ENCODE assay signal across 13 cellular contexts in genomic region chr19:55209430-55210119, GRCh38. TPM values are rescaled to one million over a fixed set of nuclear protein-coding genes. Genes with fewer than 3 reads are reported as not detected.
DNase-seq lines count a peak whose midpoint lies in the region; ATAC-seq and TF ChIP-seq lines count a peak whose summit lies in the region.
"Had no signal": no experiment of that assay in that cellular context is flagged by ENCODE, and none has a peak within 500 bp of the region (broad histone marks: within the 10 kb centered on the region; RNA-seq: fewer than 3 reads in every experiment).

TSS of gene PTPRH (minus strand) at chr19:55209501. CDS start at chr19:55209433, 68 bp downstream.

- peaks cover 0 to 7% of the 10 kb centered on the region in 2 donors for H3K9me3 ChIP-seq in muscle layer of duodenum (ENCODE audit: control insufficient read depth in 1 of 2, low read length in 2 of 2)

- H3K36me3 Mint-ChIP-seq in activated CD4-positive, alpha-beta T cell treated with anti-CD3 and anti-CD28 coated beads for 36 hours (ENCODE audit: low read depth) = peaks cover 3% of the 10 kb centered on the region

- peaks cover 2% of the 10 kb centered on the region for H3K4me1 Mint-ChIP-seq in activated CD4-positive, alpha-beta T cell treated with anti-CD3 and anti-CD28 coated beads for 36 hours

- no peak for ATAC-seq in activated CD4-positive, alpha-beta T cell treated with anti-CD3 and anti-CD28 coated beads for 36 hours
- no peak for ATAC-seq in GM19023 (IDR thresholded peaks at IDR 0.05; ENCODE audit: unreplicated experiment)
- ATAC-seq: sciatic nerve had no signal

- no peaks in the 10 kb centered on the region for H3K27me3 ChIP-seq in brain microvascular endothelial cell (replicated peaks)
- no peaks in the 10 kb centered on the region for H3K27me3 ChIP-seq in muscle layer of duodenum (ENCODE audit: low read depth, low read length)

- no peak within 1 kb of the TSS for H3K4me3 ChIP-seq in brain microvascular endothelial cell (ENCODE audit: low read depth, low read length)
- no peak within 1 kb of the TSS for H3K4me3 ChIP-seq in muscle layer of duodenum (ENCODE audit: low read depth in 1 of 2, low read length in 2 of 2)
- H3K4me3 ChIP-seq: dorsolateral prefrontal cortex had no signal

- CTCF ChIA-PET in activated CD4-positive, alpha-beta T cell treated with anti-CD3 and anti-CD28 coated beads for 36 hours (lab: Charles Lee) = no interaction called here

- H3K27me3 Mint-ChIP-seq in activated CD4-positive, alpha-beta T cell treated with anti-CD3 and anti-CD28 coated beads for 36 hours = peaks cover 27% of the 10 kb centered on the region

- peaks cover 4 to 15% of the 10 kb centered on the region in 2 donors for H3K4me1 ChIP-seq in muscle layer of duodenum (ENCODE audit: control insufficient read depth in 1 of 2, insufficient read depth in 2 of 2, low read length in 2 of 2)

- in situ Hi-C loops in brain microvascular endothelial cell (cut with HindIII; ENCODE audit: low pct_ligation_motif_present, low sequenced_read_pairs) = no loop called here

- intact Hi-C loops in activated CD4-positive, alpha-beta T cell treated with anti-CD3 and anti-CD28 coated beads for 36 hours (cut with DNase I, micrococcal nuclease) = no loop called here

- POLR2A ChIA-PET in activated CD4-positive, alpha-beta T cell treated with anti-CD3 and anti-CD28 coated beads for 36 hours (lab: Charles Lee) = no interaction called here

- H3K27ac Mint-ChIP-seq in activated CD4-positive, alpha-beta T cell treated with anti-CD3 and anti-CD28 coated beads for 36 hours = no peak within 1 kb of the TSS
- H3K27ac Mint-ChIP-seq: activated naive CD4-positive, alpha-beta T cell treated with anti-CD3 and anti-CD28 coated beads, Interleukin-2, amount 50 U/mL, for 24 hours had no signal

- H3K4me3 Mint-ChIP-seq in activated CD4-positive, alpha-beta T cell treated with anti-CD3 and anti-CD28 coated beads for 36 hours = no peak within 1 kb of the TSS
- H3K4me3 Mint-ChIP-seq: activated naive CD4-positive, alpha-beta T cell treated with anti-CD3 and anti-CD28 coated beads, Interleukin-2, amount 50 U/mL, for 24 hours had no signal

- no peak for TF ChIP-seq CTCF in brain microvascular endothelial cell (IDR thresholded peaks at IDR 0.05; ENCODE audit: low read depth, low read length, missing control alignments)

- H3K36me3 ChIP-seq in brain microvascular endothelial cell (replicated peaks) = no peaks in the 10 kb centered on the region
- no peaks in the 10 kb centered on the region for H3K36me3 ChIP-seq in muscle layer of duodenum (ENCODE audit: control insufficient read depth in 1 of 2, insufficient read depth in 2 of 2, low read length in 2 of 2)

- peaks cover 5% of the 10 kb centered on the region for H3K9me3 Mint-ChIP-seq in activated CD4-positive, alpha-beta T cell treated with anti-CD3 and anti-CD28 coated beads for 36 hours (ENCODE audit: low read depth)

- peak within 1 kb of the TSS; percentile 77 for H3K27ac ChIP-seq in brain microvascular endothelial cell
- H3K27ac ChIP-seq in muscle layer of duodenum (ENCODE audit: low read length) = peak within 1 kb of the TSS; percentile 77

- DNase-seq in DMS53 (lab: John Stamatoyannopoulos, UW) (peak; percentile 91), MV-4-11 (lab: John Stamatoyannopoulos, UW) (peak; percentile 57), brain microvascular endothelial cell (no peak), islet precursor cell (no peak)
- no peak for DNase-seq in activated CD4-positive, alpha-beta T cell treated with anti-CD3 and anti-CD28 coated beads for 36 hours
- DNase-seq in activated CD4-positive, alpha-beta T cell treated with anti-CD3 and anti-CD28 coated beads, Interleukin-2, amount 50 U/mL, for 48 hours = no peak
- DNase-seq: dorsolateral prefrontal cortex, hippocampal formation, midbrain had no signal

RNA-seq across cellular contexts. Expression of gene PTPRH, which starts in this region (rescaled TPM):
- not detected for total RNA-seq in activated CD4-positive, alpha-beta T cell treated with anti-CD3 and anti-CD28 coated beads for 36 hours

Comparison
In these comparisons a context has a peak if more than half of its experiments do, and no peak if none do; other contexts are left out.
1. DNase-seq: peak in DMS53 (single experiment) and MV-4-11 (single experiment); none in brain microvascular endothelial cell (single experiment), activated CD4-positive, alpha-beta T cell treated with anti-CD3 and anti-CD28 coated beads for 36 hours (single experiment), activated CD4-positive, alpha-beta T cell treated with anti-CD3 and anti-CD28 coated beads, Interleukin-2, amount 50 U/mL, for 48 hours (0 of 2) and islet precursor cell (single experiment).